In genomic region chr9:131717719-131718460, GRCh38 we compare ENCODE assay signal across 16 cellular contexts. TPM values are rescaled to one million over a fixed set of nuclear protein-coding genes. Genes with fewer than 3 reads are reported as not detected.
DNase-seq lines count a peak whose midpoint lies in the region; ATAC-seq lines count a peak whose summit lies in the region.
"Had no signal": no experiment of that assay in that cellular context is flagged by ENCODE, and none has a peak within 500 bp of the region (broad histone marks: within the 10 kb centered on the region; RNA-seq: fewer than 3 reads in every experiment).

No MANE protein-coding gene starts in this region.

- DNase-seq in activated CD4-positive, alpha-beta T cell treated with anti-CD3 and anti-CD28 coated beads for 36 hours, result no peak
- no peak for DNase-seq in activated CD4-positive, alpha-beta T cell treated with anti-CD3 and anti-CD28 coated beads for 48 hours
- no peak for DNase-seq in activated CD8-positive, alpha-beta T cell treated with anti-CD3 and anti-CD28 coated beads, Interleukin-2, amount 10 ng/mL, durations not matched to agents 7 days and 5 days
- no peak for DNase-seq in left colon
- no peak for DNase-seq in stimulated activated effector memory CD8-positive, alpha-beta T cell treated with anti-CD3 and anti-CD28 coated beads, Interleukin-12 subunit alpha, Interleukin-12 subunit beta, amount 100 ng/mL, for 72 hours (ENCODE audit: low spot score in 2 of 2)
- DNase-seq in NCI-H2029 (lab: John Stamatoyannopoulos, UW), result no peak
- no peak for DNase-seq in activated effector memory CD4-positive, alpha-beta T cell treated with Interleukin-2 at 50 U/mL for 16 hours
- no peak for DNase-seq in NCI-H82 (lab: John Stamatoyannopoulos, UW)
- DNase-seq: activated gamma-delta T cell; Caco-2; central memory CD4-positive, alpha-beta T cell; NCI-H2081 treated with DMSO at 0.1 percent for 48 hours; stimulated activated CD4-positive, alpha-beta T cell treated with anti-CD3 and anti-CD28 coated beads, Interleukin-1b, Interleukin-23, amount 100 ng/mL, for 48 hours; stimulated activated CD8-positive, alpha-beta memory T cell treated with anti-CD3 and anti-CD28 coated beads, Interleukin-4, amount 100 ng/mL, for 48 hours; SW 1271; transverse colon had no signal

- ATAC-seq in activated CD4-positive, alpha-beta T cell treated with anti-CD3 and anti-CD28 coated beads for 36 hours, result no peak
- ATAC-seq in activated CD8-positive, alpha-beta T cell treated with anti-CD3 and anti-CD28 coated beads, Interleukin-2, amount 10 ng/mL, durations not matched to agents 7 days and 5 days, result no peak
- ATAC-seq in left colon, result peak; percentile 22
- no peak for ATAC-seq in stimulated activated effector memory CD8-positive, alpha-beta T cell treated with anti-CD3 and anti-CD28 coated beads, Interleukin-12 subunit alpha, Interleukin-12 subunit beta, amount 100 ng/mL, for 72 hours

- no peak overlapping the region for H3K4me3 Mint-ChIP-seq in activated CD4-positive, alpha-beta T cell treated with anti-CD3 and anti-CD28 coated beads for 36 hours
- H3K4me3 Mint-ChIP-seq in activated CD8-positive, alpha-beta T cell treated with anti-CD3 and anti-CD28 coated beads, Interleukin-2, amount 10 ng/mL, durations not matched to agents 7 days and 5 days, result no peak overlapping the region
- H3K4me3 Mint-ChIP-seq in stimulated activated effector memory CD8-positive, alpha-beta T cell treated with anti-CD3 and anti-CD28 coated beads, Interleukin-12 subunit alpha, Interleukin-12 subunit beta, amount 100 ng/mL, for 72 hours, result peak overlapping the region; percentile 10

- H3K9me3 Mint-ChIP-seq in activated CD4-positive, alpha-beta T cell treated with anti-CD3 and anti-CD28 coated beads for 36 hours (ENCODE audit: low read depth), result no peaks in the 10 kb centered on the region
- no peaks in the 10 kb centered on the region for H3K9me3 Mint-ChIP-seq in activated CD8-positive, alpha-beta T cell treated with anti-CD3 and anti-CD28 coated beads, Interleukin-2, amount 10 ng/mL, durations not matched to agents 7 days and 5 days (ENCODE audit: insufficient read depth)
- H3K9me3 Mint-ChIP-seq in stimulated activated effector memory CD8-positive, alpha-beta T cell treated with anti-CD3 and anti-CD28 coated beads, Interleukin-12 subunit alpha, Interleukin-12 subunit beta, amount 100 ng/mL, for 72 hours, result no peaks in the 10 kb centered on the region

- peaks cover 25% of the 10 kb centered on the region for H3K36me3 Mint-ChIP-seq in activated CD4-positive, alpha-beta T cell treated with anti-CD3 and anti-CD28 coated beads for 36 hours (ENCODE audit: low read depth)
- H3K36me3 Mint-ChIP-seq in activated CD8-positive, alpha-beta T cell treated with anti-CD3 and anti-CD28 coated beads, Interleukin-2, amount 10 ng/mL, durations not matched to agents 7 days and 5 days (ENCODE audit: low read depth), result peaks cover 44% of the 10 kb centered on the region
- peaks cover 72% of the 10 kb centered on the region for H3K36me3 Mint-ChIP-seq in stimulated activated effector memory CD8-positive, alpha-beta T cell treated with anti-CD3 and anti-CD28 coated beads, Interleukin-12 subunit alpha, Interleukin-12 subunit beta, amount 100 ng/mL, for 72 hours

- POLR2A ChIA-PET in activated CD4-positive, alpha-beta T cell treated with anti-CD3 and anti-CD28 coated beads for 36 hours (lab: Charles Lee), result no interaction called here
- POLR2A ChIA-PET in activated CD8-positive, alpha-beta T cell treated with anti-CD3 and anti-CD28 coated beads, Interleukin-2, amount 10 ng/mL, durations not matched to agents 7 days and 5 days (lab: Charles Lee), result interaction anchor here (1.1 to 1.8 kb wide), 2 partner anchors 10 to 14 kb away, joined by 3 to 8 read pairs; no protein-coding TSS in a partner anchor

- CTCF ChIA-PET in activated CD4-positive, alpha-beta T cell treated with anti-CD3 and anti-CD28 coated beads for 36 hours (lab: Charles Lee), result interaction anchor here (0.8 to 2.4 kb wide), 2 partner anchors 8 to 186 kb away, joined by 3 to 15 read pairs; no protein-coding TSS in a partner anchor
- CTCF ChIA-PET in activated CD8-positive, alpha-beta T cell treated with anti-CD3 and anti-CD28 coated beads, Interleukin-2, amount 10 ng/mL, durations not matched to agents 7 days and 5 days (lab: Charles Lee), result no interaction called here

- intact Hi-C loops in activated CD4-positive, alpha-beta T cell treated with anti-CD3 and anti-CD28 coated beads for 36 hours (cut with DNase I, micrococcal nuclease), result no loop called here
- intact Hi-C loops in left colon (cut with DNase I, micrococcal nuclease), result no loop called here

- H3K27me3 Mint-ChIP-seq in activated CD4-positive, alpha-beta T cell treated with anti-CD3 and anti-CD28 coated beads for 36 hours, result no peaks in the 10 kb centered on the region
- H3K27me3 Mint-ChIP-seq in activated CD8-positive, alpha-beta T cell treated with anti-CD3 and anti-CD28 coated beads, Interleukin-2, amount 10 ng/mL, durations not matched to agents 7 days and 5 days (ENCODE audit: low read depth), result no peaks in the 10 kb centered on the region

- H3K27ac Mint-ChIP-seq in activated CD4-positive, alpha-beta T cell treated with anti-CD3 and anti-CD28 coated beads for 36 hours, result peak overlapping the region; percentile 21
- peak overlapping the region; percentile 26 for H3K27ac Mint-ChIP-seq in activated CD8-positive, alpha-beta T cell treated with anti-CD3 and anti-CD28 coated beads, Interleukin-2, amount 10 ng/mL, durations not matched to agents 7 days and 5 days
- H3K27ac Mint-ChIP-seq in stimulated activated effector memory CD8-positive, alpha-beta T cell treated with anti-CD3 and anti-CD28 coated beads, Interleukin-12 subunit alpha, Interleukin-12 subunit beta, amount 100 ng/mL, for 72 hours, result peak overlapping the region; percentile 83

- peaks cover 68% of the 10 kb centered on the region for H3K4me1 Mint-ChIP-seq in activated CD4-positive, alpha-beta T cell treated with anti-CD3 and anti-CD28 coated beads for 36 hours
- peaks cover 46% of the 10 kb centered on the region for H3K4me1 Mint-ChIP-seq in activated CD8-positive, alpha-beta T cell treated with anti-CD3 and anti-CD28 coated beads, Interleukin-2, amount 10 ng/mL, durations not matched to agents 7 days and 5 days (ENCODE audit: low read depth)
- H3K4me1 Mint-ChIP-seq in stimulated activated effector memory CD8-positive, alpha-beta T cell treated with anti-CD3 and anti-CD28 coated beads, Interleukin-12 subunit alpha, Interleukin-12 subunit beta, amount 100 ng/mL, for 72 hours, result peaks cover 85% of the 10 kb centered on the region

RNA-seq across cellular contexts. Expression of gene RAPGEF1, which starts 22.0 kb away (rescaled TPM):
- total RNA-seq in activated CD4-positive, alpha-beta T cell treated with anti-CD3 and anti-CD28 coated beads for 36 hours, result 100 to 1,000 TPM in 1 of 2 experiments, 10 to 100 TPM in 1; 86.7 to 108 TPM
- 100 to 1,000 TPM; 128 TPM for total RNA-seq in activated CD8-positive, alpha-beta T cell treated with anti-CD3 and anti-CD28 coated beads, Interleukin-2, amount 10 ng/mL, durations not matched to agents 7 days and 5 days
- total RNA-seq in left colon, result 10 to 100 TPM; 61.2 to 75.0 TPM

Comparison
In these comparisons a context has a peak if more than half of its experiments do, and no peak if none do; other contexts are left out.
1. H3K27ac Mint-ChIP-seq: peak in every context shown above with its lines; median percentile 83 in stimulated activated effector memory CD8-positive, alpha-beta T cell treated with anti-CD3 and anti-CD28 coated beads, Interleukin-12 subunit alpha, Interleukin-12 subunit beta, amount 100 ng/mL, for 72 hours; 26 in activated CD8-positive, alpha-beta T cell treated with anti-CD3 and anti-CD28 coated beads, Interleukin-2, amount 10 ng/mL, durations not matched to agents 7 days and 5 days; 21 in activated CD4-positive, alpha-beta T cell treated with anti-CD3 and anti-CD28 coated beads for 36 hours.